ENCODE assay signal across 20 cellular contexts in genomic region chr18:10422731-10423130, GRCh38. TPM values are rescaled to one million over a fixed set of nuclear protein-coding genes. Genes with fewer than 3 reads are reported as not detected.
DNase-seq lines count a peak whose midpoint lies in the region; FAIRE-seq and TF ChIP-seq lines count a peak whose summit lies in the region.
"Had no signal": no experiment of that assay in that cellular context is flagged by ENCODE, and none has a peak within 500 bp of the region (broad histone marks: within the 10 kb centered on the region; RNA-seq: fewer than 3 reads in every experiment).

No MANE protein-coding gene starts in this region.

- H3K36me3 Mint-ChIP-seq in endodermal cell (ENCODE audit: low read depth) = no peaks in the 10 kb centered on the region
- H3K36me3 Mint-ChIP-seq in HFFc6 (ENCODE audit: low read depth) = 0 out of 2 replicates have a peak, but pooled peaks cover 8% of the 10 kb centered on the region
- H3K36me3 Mint-ChIP-seq: CD4-positive, alpha-beta memory T cell had no signal

- H3K27me3 Mint-ChIP-seq in endodermal cell (ENCODE audit: insufficient read depth) (no peaks in the 10 kb centered on the region), HFFc6 (ENCODE audit: insufficient read depth) (peaks cover 19% of the 10 kb centered on the region)
- H3K27me3 Mint-ChIP-seq: CD4-positive, alpha-beta memory T cell had no signal

- peak overlapping the region in 2 of 11 experiments; percentile 6 to 40; a peak in 2 of 22 replicates for H3K9ac ChIP-seq in BLaER1 treated with 17β-estradiol and CSF1 and Interleukin-3, amounts not matched to agents 10 nM and 100 nM
- no peak overlapping the region for H3K9ac ChIP-seq in endodermal cell (ENCODE audit: extremely low read depth, low read length, poor library complexity, severe bottlenecking)

- H3K27ac Mint-ChIP-seq in endodermal cell (no peak overlapping the region), HFFc6 (no peak overlapping the region)
- H3K27ac Mint-ChIP-seq: CD4-positive, alpha-beta memory T cell had no signal

- H3K4me1 Mint-ChIP-seq in endodermal cell (no peaks in the 10 kb centered on the region), HFFc6 (ENCODE audit: low read depth) (peaks cover 37% of the 10 kb centered on the region)
- H3K4me1 Mint-ChIP-seq: CD4-positive, alpha-beta memory T cell had no signal

- TF ChIP-seq CTCF in endodermal cell (conservative IDR thresholded peaks at IDR 0.05) (no peak), HFFc6 (IDR thresholded peaks at IDR 0.05) (no peak)

- H4K20me1 ChIP-seq in BLaER1 treated with 17β-estradiol and CSF1 and Interleukin-3, amounts not matched to agents 10 nM and 100 nM = no peaks in the 10 kb centered on the region

- H3K27ac ChIP-seq in BLaER1 treated with 17β-estradiol and CSF1 and Interleukin-3, amounts not matched to agents 10 nM and 100 nM = peak overlapping the region in 7 of 11 experiments; percentile 14 to 71 (median 48); a peak in 9 of 22 replicates
- no peak overlapping the region for H3K27ac ChIP-seq in endodermal cell (ENCODE audit: low read depth, low read length)
- H3K27ac ChIP-seq in skin epidermis = peak overlapping the region in 14 of 21 experiments; percentile 1 to 72 (median 50)
- H3K27ac ChIP-seq: C4-2B had no signal

- no peaks in the 10 kb centered on the region for H3K36me3 ChIP-seq in BLaER1 treated with 17β-estradiol and CSF1 and Interleukin-3, amounts not matched to agents 10 nM and 100 nM
- no peaks in the 10 kb centered on the region for H3K36me3 ChIP-seq in endodermal cell (ENCODE audit: control insufficient read depth, insufficient read depth, low read length)
- H3K36me3 ChIP-seq: HAP-1 had no signal

- no peak overlapping the region for H3K4me3 ChIP-seq in BLaER1 treated with 17β-estradiol and CSF1 and Interleukin-3, amounts not matched to agents 10 nM and 100 nM
- H3K4me3 ChIP-seq in endodermal cell (ENCODE audit: low read length) = no peak overlapping the region
- H3K4me3 ChIP-seq in skin epidermis = no peak overlapping the region
- H3K4me3 ChIP-seq: HAP-1 had no signal

- H3K4me3 Mint-ChIP-seq in endodermal cell = no peak overlapping the region
- no peak overlapping the region for H3K4me3 Mint-ChIP-seq in HFFc6
- H3K4me3 Mint-ChIP-seq: CD4-positive, alpha-beta memory T cell had no signal

- H3K9me3 Mint-ChIP-seq in endodermal cell (peaks cover 15% of the 10 kb centered on the region), HFFc6 (peaks cover 13% of the 10 kb centered on the region)

- peak; percentile 42 for DNase-seq in RPMI8226
- DNase-seq in endodermal cell = peak; percentile 29
- no peak for DNase-seq in H54 (ENCODE audit: insufficient read length, low spot score)
- DNase-seq in T-helper 9 cell = no peak
- no peak for DNase-seq in NCI-H187 treated with DMSO at 0.1 percent for 48 hours (lab: John Stamatoyannopoulos, UW)
- DNase-seq in HFFc6 = no peak
- DNase-seq: ACHN; CD4-positive, alpha-beta memory T cell; DMS79; EL; GOT3 had no signal

- peaks cover 0 to 13% (median 6%) of the 10 kb centered on the region in 11 experiments; a peak in 8 of 22 replicates for H3K9me3 ChIP-seq in BLaER1 treated with 17β-estradiol and CSF1 and Interleukin-3, amounts not matched to agents 10 nM and 100 nM (replicated peaks in 1 of 11)
- H3K9me3 ChIP-seq in endodermal cell (ENCODE audit: control insufficient read depth, low read length) = peaks cover 19% of the 10 kb centered on the region
- H3K9me3 ChIP-seq: HAP-1 had no signal

- WGBS in endodermal cell (ENCODE audit: insufficient coverage in 1 of 2, insufficient read length in 1 of 2), 2 experiments = 95 to 100% methylated on average over 5 to 6 of the region's 6 CpGs

- no peaks in the 10 kb centered on the region for H3K27me3 ChIP-seq in BLaER1 treated with 17β-estradiol and CSF1 and Interleukin-3, amounts not matched to agents 10 nM and 100 nM
- no peaks in the 10 kb centered on the region for H3K27me3 ChIP-seq in endodermal cell (ENCODE audit: control insufficient read depth, insufficient read depth, low read length, poor library complexity, severe bottlenecking)

- FAIRE-seq in H54 (lab: Jason Lieb, UNC) = no peak
- FAIRE-seq: G401.6, GM12892, HepG2, HTR-8/SVneo had no signal

- peaks cover 10 to 51% (median 44%) of the 10 kb centered on the region in 10 experiments for H3K4me1 ChIP-seq in BLaER1 treated with 17β-estradiol and CSF1 and Interleukin-3, amounts not matched to agents 10 nM and 100 nM
- no peaks in the 10 kb centered on the region for H3K4me1 ChIP-seq in endodermal cell (ENCODE audit: control insufficient read depth, insufficient read depth, low read length)
- H3K4me1 ChIP-seq: HAP-1 had no signal

- TF ChIP-seq POLR2A in H54 (IDR thresholded peaks at IDR 0.05; ENCODE audit: low read depth, low read length) = no peak

- peak overlapping the region in 8 of 11 experiments; percentile 49 to 73 (median 54); a peak in 16 of 22 replicates for H3K4me2 ChIP-seq in BLaER1 treated with 17β-estradiol and CSF1 and Interleukin-3, amounts not matched to agents 10 nM and 100 nM

RNA-seq across cellular contexts. Expression of gene APCDD1, which starts 31.7 kb away (rescaled TPM):
- 1 to 10 TPM; 6.5 to 9.0 TPM for total RNA-seq in endodermal cell
- 149 TPM for polyA plus RNA-seq in endodermal cell (2013, experiment 1 of 2)
- polyA plus RNA-seq in endodermal cell (2013, experiment 2 of 2) = 140 TPM
- total RNA-seq in HFFc6 (2021; fragmentation: NEBNext Ultra II Directional; extraction: Animal tissue kit (Norgen Biotek cat#: 25700)) = under 1 TPM in 1 of 6 experiments, not detected in 5; 0.12 TPM
- total RNA-seq: A172; CD4-positive, alpha-beta memory T cell had no signal
- polyA plus RNA-seq: CD4-positive, alpha-beta memory T cell had no signal

Comparison
In these comparisons a context has a peak if more than half of its experiments do, and no peak if none do; other contexts are left out.
1. DNase-seq: peak in RPMI8226 (single experiment) and endodermal cell (single experiment); none in H54 (single experiment), T-helper 9 cell (single experiment), NCI-H187 treated with DMSO at 0.1 percent for 48 hours (single experiment) and HFFc6 (single experiment).
2. RNA of gene APCDD1, which starts 31.7 kb away (total RNA-seq): 6.5 to 9.0 TPM in endodermal cell; 0.12 TPM in HFFc6; every median in the first group is over 4 times any median in the second.